9 cellular contexts compared by ENCODE assay signal in genomic region chr5:154384480-154385235, GRCh38.
DNase-seq lines count a peak whose midpoint lies in the region; ATAC-seq and TF ChIP-seq lines count a peak whose summit lies in the region.
"Had no signal": no experiment of that assay in that cellular context is flagged by ENCODE, and none has a peak within 500 bp of the region (broad histone marks: within the 10 kb centered on the region; RNA-seq: fewer than 3 reads in every experiment).

No MANE protein-coding gene starts in this region.

- peak; percentile 77 for ATAC-seq in CD8-positive, alpha-beta T cell
- ATAC-seq in GM19351 (IDR thresholded peaks at IDR 0.05; ENCODE audit: unreplicated experiment) (peak; percentile 98), HG03103 (IDR thresholded peaks at IDR 0.05; ENCODE audit: low read depth, unreplicated experiment) (peak; percentile 99), omental fat pad (ENCODE audit: low FRiP score) (no peak)
- ATAC-seq: body of pancreas had no signal

- H3K4me3 ChIP-seq in CD8-positive, alpha-beta T cell (ENCODE audit: low read depth, low read length): no peak overlapping the region
- H3K4me3 ChIP-seq: body of pancreas had no signal

- peak in 3 of 7 experiments; percentile 20 to 37 (median 23) for DNase-seq in CD8-positive, alpha-beta T cell
- peak; percentile 4 for DNase-seq in activated T-helper 1 cell treated with anti-CD3 and anti-CD28 coated beads, Interleukin-12 subunit alpha, Interleukin-12 subunit beta, Interleukin-2, Interleukin-4 antibody, amounts not matched to agents 30 ng/mL and 10 ng/mL and 1 ng/mL, durations not matched to agents 14 hours and 24 hours and 36 hours (ENCODE audit: low spot score)
- DNase-seq in omental fat pad (ENCODE audit: low spot score): no peak
- no peak for DNase-seq in NCI-H2029 (lab: John Stamatoyannopoulos, UW)
- DNase-seq in C1 segment of cervical spinal cord (lab: John Stamatoyannopoulos, UW): no peak
- no peak for DNase-seq in nucleus accumbens (lab: John Stamatoyannopoulos, UW)

- H3K27ac Mint-ChIP-seq in CD8-positive, alpha-beta T cell: peak overlapping the region; percentile 91
- H3K27ac Mint-ChIP-seq in activated T-helper 1 cell treated with anti-CD3 and anti-CD28 coated beads, Interleukin-12 subunit alpha, Interleukin-12 subunit beta, Interleukin-2, Interleukin-4 antibody, amounts not matched to agents 30 ng/mL and 10 ng/mL and 1 ng/mL, durations not matched to agents 14 hours and 24 hours and 36 hours: no peak overlapping the region

- peaks cover 8% of the 10 kb centered on the region for H3K36me3 ChIP-seq in CD8-positive, alpha-beta T cell (ENCODE audit: insufficient read depth, low read length)

- POLR2A ChIA-PET in CD8-positive, alpha-beta T cell (lab: Charles Lee): no interaction called here

- peaks cover 57% of the 10 kb centered on the region for H3K36me3 Mint-ChIP-seq in CD8-positive, alpha-beta T cell
- H3K36me3 Mint-ChIP-seq in activated T-helper 1 cell treated with anti-CD3 and anti-CD28 coated beads, Interleukin-12 subunit alpha, Interleukin-12 subunit beta, Interleukin-2, Interleukin-4 antibody, amounts not matched to agents 30 ng/mL and 10 ng/mL and 1 ng/mL, durations not matched to agents 14 hours and 24 hours and 36 hours (ENCODE audit: low read depth): peaks cover 50% of the 10 kb centered on the region

- H3K4me1 Mint-ChIP-seq in CD8-positive, alpha-beta T cell (ENCODE audit: low read depth): peaks cover 20% of the 10 kb centered on the region
- peaks cover 14% of the 10 kb centered on the region for H3K4me1 Mint-ChIP-seq in activated T-helper 1 cell treated with anti-CD3 and anti-CD28 coated beads, Interleukin-12 subunit alpha, Interleukin-12 subunit beta, Interleukin-2, Interleukin-4 antibody, amounts not matched to agents 30 ng/mL and 10 ng/mL and 1 ng/mL, durations not matched to agents 14 hours and 24 hours and 36 hours (ENCODE audit: low read depth)

- no peaks in the 10 kb centered on the region for H3K9me3 ChIP-seq in CD8-positive, alpha-beta T cell (ENCODE audit: low read length)
- H3K9me3 ChIP-seq: body of pancreas had no signal

- peak overlapping the region; percentile 44 for H3K27ac ChIP-seq in CD8-positive, alpha-beta T cell (ENCODE audit: low read depth, low read length)
- H3K27ac ChIP-seq: body of pancreas had no signal

- no peak for TF ChIP-seq CTCF in CD8-positive, alpha-beta T cell (IDR thresholded peaks at IDR 0.05)
- TF ChIP-seq CTCF in omental fat pad (IDR thresholded peaks at IDR 0.05): no peak

- peak overlapping the region; percentile 38 for H3K4me3 Mint-ChIP-seq in CD8-positive, alpha-beta T cell
- no peak overlapping the region for H3K4me3 Mint-ChIP-seq in activated T-helper 1 cell treated with anti-CD3 and anti-CD28 coated beads, Interleukin-12 subunit alpha, Interleukin-12 subunit beta, Interleukin-2, Interleukin-4 antibody, amounts not matched to agents 30 ng/mL and 10 ng/mL and 1 ng/mL, durations not matched to agents 14 hours and 24 hours and 36 hours

- intact Hi-C loops in CD8-positive, alpha-beta T cell (cut with DNase I, micrococcal nuclease): no loop called here
- intact Hi-C loops in activated T-helper 1 cell treated with anti-CD3 and anti-CD28 coated beads, Interleukin-12 subunit alpha, Interleukin-12 subunit beta, Interleukin-2, Interleukin-4 antibody, amounts not matched to agents 30 ng/mL and 10 ng/mL and 1 ng/mL, durations not matched to agents 14 hours and 24 hours and 36 hours (cut with micrococcal nuclease): no loop called here

- peaks cover 18% of the 10 kb centered on the region for H3K4me1 ChIP-seq in CD8-positive, alpha-beta T cell (ENCODE audit: insufficient read depth, low read length)

- no peaks in the 10 kb centered on the region for H3K27me3 Mint-ChIP-seq in CD8-positive, alpha-beta T cell (ENCODE audit: low read depth)
- no peaks in the 10 kb centered on the region for H3K27me3 Mint-ChIP-seq in activated T-helper 1 cell treated with anti-CD3 and anti-CD28 coated beads, Interleukin-12 subunit alpha, Interleukin-12 subunit beta, Interleukin-2, Interleukin-4 antibody, amounts not matched to agents 30 ng/mL and 10 ng/mL and 1 ng/mL, durations not matched to agents 14 hours and 24 hours and 36 hours (ENCODE audit: insufficient read depth)

- no peaks in the 10 kb centered on the region for H3K27me3 ChIP-seq in CD8-positive, alpha-beta T cell (ENCODE audit: insufficient read depth, low read length)
- H3K27me3 ChIP-seq: body of pancreas had no signal

- H3K9me3 Mint-ChIP-seq in CD8-positive, alpha-beta T cell: no peaks in the 10 kb centered on the region
- peaks cover 17% of the 10 kb centered on the region for H3K9me3 Mint-ChIP-seq in activated T-helper 1 cell treated with anti-CD3 and anti-CD28 coated beads, Interleukin-12 subunit alpha, Interleukin-12 subunit beta, Interleukin-2, Interleukin-4 antibody, amounts not matched to agents 30 ng/mL and 10 ng/mL and 1 ng/mL, durations not matched to agents 14 hours and 24 hours and 36 hours

- CTCF ChIA-PET in CD8-positive, alpha-beta T cell (lab: Charles Lee): interaction anchor here (1.1 to 1.5 kb wide), 2 partner anchors 20 to 312 kb away, joined by 3 to 4 read pairs; no protein-coding TSS in a partner anchor
